14 cellular contexts compared by ENCODE assay signal in the genomic region with DNA sequence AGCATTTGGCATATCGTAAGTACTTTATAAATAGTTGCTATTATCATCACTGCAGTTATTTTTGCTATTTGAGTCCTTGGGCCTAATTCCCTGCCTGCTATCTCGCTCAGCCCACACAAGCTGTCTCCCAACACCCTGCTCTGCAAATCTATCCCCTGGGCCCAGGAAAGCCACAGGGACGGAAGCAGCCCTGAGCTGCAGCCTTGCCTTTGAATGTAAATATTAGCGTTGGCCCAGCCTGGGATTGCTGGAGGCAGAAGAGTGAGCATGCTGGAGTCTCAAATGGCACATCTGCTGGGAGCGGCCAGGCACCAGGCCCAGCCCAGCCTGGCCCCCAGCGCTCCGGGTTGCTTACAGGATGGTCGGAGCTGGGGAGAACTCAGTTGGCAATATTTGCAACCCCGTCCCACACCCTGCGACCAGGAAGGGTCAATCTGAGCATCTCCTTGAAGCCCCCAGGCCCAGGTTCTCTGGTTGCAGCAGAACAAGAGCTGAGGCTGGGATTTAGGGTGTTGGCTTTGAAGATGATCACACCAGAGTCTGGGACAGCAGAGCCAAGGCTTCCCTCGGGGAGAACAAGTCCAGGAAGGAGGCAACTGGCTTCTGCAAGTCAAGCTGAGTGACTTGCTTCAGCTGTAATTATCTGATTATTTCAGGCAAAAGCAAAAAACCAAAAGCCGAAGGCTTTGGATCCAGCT.
DNase-seq lines count a peak whose midpoint lies in the region; ATAC-seq and TF ChIP-seq lines count a peak whose summit lies in the region.
"Had no signal": no experiment of that assay in that cellular context is flagged by ENCODE, and none has a peak within 500 bp of the region (broad histone marks: within the 10 kb centered on the region; RNA-seq: fewer than 3 reads in every experiment).

No MANE protein-coding gene starts in this region.

- no peak overlapping the region for H3K4ac ChIP-seq in neuronal stem cell (ENCODE audit: low read length)

- intact Hi-C loops in Panc1 (cut with micrococcal nuclease; ENCODE audit: unreplicated experiment) (no loop called here), heart left ventricle (cut with DNase I) (no loop called here)

- H4K91ac ChIP-seq in neuronal stem cell (ENCODE audit: low read depth, low read length, poor library complexity), result no peak overlapping the region

- H2AFZ ChIP-seq in neuronal stem cell (ENCODE audit: low read length), result no peak overlapping the region

- no peak overlapping the region for H2BK15ac ChIP-seq in neuronal stem cell (ENCODE audit: low read length)

- peak overlapping the region; percentile 6 for H3K18ac ChIP-seq in neuronal stem cell (ENCODE audit: low read length)

- H2BK5ac ChIP-seq in neuronal stem cell (ENCODE audit: low read length), result no peak overlapping the region

- no TSS peak for BruUV-seq in Panc1 (replicated peaks; lab: Mats Ljungman, UMichigan)

- TF ChIP-seq CTCF in Panc1 (IDR thresholded peaks at IDR 0.05) (no peak), heart left ventricle (IDR thresholded peaks at IDR 0.05) (no peak)

- H3K4me1 ChIP-seq in Panc1 (ENCODE audit: control insufficient read depth, insufficient read depth, low read length) (no peaks in the 10 kb centered on the region), heart left ventricle (peaks cover 0 to 44% (median 19%) of the 10 kb centered on the region in 12 donors), neuronal stem cell (ENCODE audit: control insufficient read depth in 2 of 2, insufficient read depth in 1 of 2, low read depth in 1 of 2, low read length in 2 of 2) (no peaks in the 10 kb centered on the region)
- H3K4me1 ChIP-seq: HAP-1 had no signal

- ATAC-seq in Panc1, result peak; percentile 45; the same call in 1 of the 2 replicates
- ATAC-seq in heart left ventricle, result peak; percentile 80 to 82 (median 82)
- no peak for ATAC-seq in HG03135 (IDR thresholded peaks at IDR 0.05; ENCODE audit: unreplicated experiment)

- H3K23ac ChIP-seq in neuronal stem cell (ENCODE audit: low read depth, low read length, poor library complexity), result peak overlapping the region; percentile 32

- H3K36me3 ChIP-seq in Panc1 (ENCODE audit: control insufficient read depth, insufficient read depth, low read length) (no peaks in the 10 kb centered on the region), heart left ventricle (no peaks in the 10 kb centered on the region), neuronal stem cell (replicated peaks in 1 of 2; ENCODE audit: control insufficient read depth in 2 of 2, insufficient read depth in 2 of 2, low read length in 2 of 2) (no peaks in the 10 kb centered on the region)
- H3K36me3 ChIP-seq: HAP-1 had no signal

- DNase-seq in Daoy (ENCODE audit: low read depth), result peak; percentile 54
- DNase-seq in Panc1 (ENCODE audit: low read depth, low spot score), result no peak
- DNase-seq in heart left ventricle, result peak in 4 of 5 donors; percentile 46 to 68 (median 52)
- DNase-seq in neuronal stem cell (ENCODE audit: low spot score), result no peak
- no peak for DNase-seq in NCI-H2171 treated with DMSO at 0.1 percent for 48 hours (lab: John Stamatoyannopoulos, UW)
- no peak for DNase-seq in activated CD4-positive, alpha-beta T cell treated with anti-CD3 and anti-CD28 coated beads for 4 hours
- no peak for DNase-seq in NK-92 (lab: John Stamatoyannopoulos, UW; ENCODE audit: unreplicated experiment)
- DNase-seq: activated naive CD4-positive, alpha-beta T cell treated with Interleukin-2 at 50 U/mL for 16 hours; MM.1S; NCI-H446 treated with DMSO at 0.1 percent for 48 hours; stimulated activated CD4-positive, alpha-beta T cell treated with anti-CD3 and anti-CD28 coated beads, Interleukin-4, amount 100 ng/mL, for 4 hours; stimulated activated naive CD4-positive, alpha-beta T cell treated with Interleukin-2 at 50 U/mL for 16 hours had no signal

- H2AK5ac ChIP-seq in neuronal stem cell (ENCODE audit: low read depth, low read length), result no peak overlapping the region

- POLR2A ChIA-PET in Panc1 (lab: Charles Lee), result no interaction called here

- H3K4me3 ChIP-seq in Panc1 (ENCODE audit: low read depth in 2 of 2, low read length in 2 of 2) (no peak overlapping the region), heart left ventricle (no peak overlapping the region), neuronal stem cell (ENCODE audit: low read length in 2 of 2) (no peak overlapping the region)
- H3K4me3 ChIP-seq: HAP-1 had no signal

- peak overlapping the region; percentile 33 for H3K14ac ChIP-seq in neuronal stem cell (ENCODE audit: low read length)

- H3K27ac ChIP-seq in Panc1 (ENCODE audit: low read length) (no peak overlapping the region), heart left ventricle (peak overlapping the region in 11 of 12 donors; percentile 5 to 76 (median 50)), neuronal stem cell (replicated peaks; ENCODE audit: low read length) (no peak overlapping the region)

- no peak overlapping the region for H3K9ac ChIP-seq in neuronal stem cell (ENCODE audit: low read depth, low read length, poor library complexity)

- in situ Hi-C loops in Panc1 (cut with HindIII; ENCODE audit: low pct_unique_long_range_greater_than_20kb, low sequenced_read_pairs), result no loop called here

- no peak overlapping the region for H2BK12ac ChIP-seq in neuronal stem cell (ENCODE audit: low read length)

- no peaks in the 10 kb centered on the region for H3K79me1 ChIP-seq in neuronal stem cell (ENCODE audit: low read depth, low read length)

- no peak overlapping the region for H4K8ac ChIP-seq in neuronal stem cell (ENCODE audit: low read depth, low read length)

- H3K4me2 ChIP-seq in neuronal stem cell (ENCODE audit: insufficient read depth, low read length, poor library complexity, severe bottlenecking), result no peak overlapping the region

- H2BK120ac ChIP-seq in neuronal stem cell (ENCODE audit: low read depth, low read length), result no peak overlapping the region

- H3K9me3 ChIP-seq in Panc1 (ENCODE audit: control insufficient read depth, insufficient read depth, low read depth, low read length) (no peaks in the 10 kb centered on the region), heart left ventricle (peaks cover 0 to 4% (median 0%) of the 10 kb centered on the region in 12 donors), neuronal stem cell (replicated peaks in 1 of 2; ENCODE audit: control insufficient read depth in 2 of 2, insufficient read depth in 1 of 2, low read depth in 1 of 2, low read length in 2 of 2) (no peaks in the 10 kb centered on the region)
- H3K9me3 ChIP-seq: HAP-1 had no signal

- no peaks in the 10 kb centered on the region for H3K27me3 ChIP-seq in Panc1 (ENCODE audit: control insufficient read depth, insufficient read depth, low read length)
- no peaks in the 10 kb centered on the region for H3K27me3 ChIP-seq in heart left ventricle
- peaks cover 0 to 37% (median 0%) of the 10 kb centered on the region in 3 experiments for H3K27me3 ChIP-seq in neuronal stem cell (ENCODE audit: control insufficient read depth in 3 of 3, insufficient read depth in 3 of 3, low read depth in 1 of 3, low read length in 3 of 3)

- WGBS in heart left ventricle, 4 donors, result 43 to 55% (median 50%) methylated on average over 11 to 12 of the region's 12 CpGs
- WGBS in neuronal stem cell (ENCODE audit: extremely low coverage in 2 of 2, insufficient read length in 2 of 2, insufficient replicate concordance in 1 of 2), 2 donors, result no CpG with 5 or more reads among the region's 12 CpGs

- CTCF ChIA-PET in Panc1 (lab: Charles Lee), result no interaction called here

- TF ChIP-seq POLR2A in heart left ventricle (IDR thresholded peaks at IDR 0.05), result no peak

Comparison
In these comparisons a context has a peak if more than half of its experiments do, and no peak if none do; other contexts are left out.
1. DNase-seq: peak in Daoy (single experiment) and heart left ventricle (4 of 5); none in Panc1 (single experiment), neuronal stem cell (single experiment), NCI-H2171 treated with DMSO at 0.1 percent for 48 hours (single experiment), activated CD4-positive, alpha-beta T cell treated with anti-CD3 and anti-CD28 coated beads for 4 hours (0 of 2) and NK-92 (single experiment).
2. H3K27ac ChIP-seq: peak in heart left ventricle (11 of 12); none in Panc1 (single experiment) and neuronal stem cell (single experiment).